9 cellular contexts compared by ENCODE assay signal in genomic region chr13:112692104-112692503, GRCh38. TPM values are rescaled to one million over a fixed set of nuclear protein-coding genes. Genes with fewer than 3 reads are reported as not detected.
A peak's percentile ranks its signal among the peaks of the same experiment; 100 is the strongest.
DNase-seq lines count a peak whose midpoint lies in the region; ATAC-seq, FAIRE-seq and TF ChIP-seq lines count a peak whose summit lies in the region.
"Had no signal": no experiment of that assay in that cellular context is flagged by ENCODE, and none has a peak within 500 bp of the region (broad histone marks: within the 10 kb centered on the region; RNA-seq: fewer than 3 reads in every experiment).

No MANE protein-coding gene starts in this region.

- peaks cover 34% of the 10 kb centered on the region for H3K79me2 ChIP-seq in KMS-11 (ENCODE audit: insufficient read depth, low read depth)
- peaks cover 6 to 63% of the 10 kb centered on the region in 2 experiments; a peak in 3 of 4 replicates for H3K79me2 ChIP-seq in H1 (ENCODE audit: control insufficient read depth in 1 of 2, insufficient read depth in 2 of 2, low read length in 2 of 2)

- H2BK12ac ChIP-seq in H1 (ENCODE audit: low read depth, low read length), result no peak overlapping the region

- H3K36me3 ChIP-seq in CD4-positive, alpha-beta memory T cell (ENCODE audit: insufficient read depth, low read length), result no peaks in the 10 kb centered on the region
- H3K36me3 ChIP-seq in KMS-11 (ENCODE audit: insufficient read depth), result no peaks in the 10 kb centered on the region
- no peaks in the 10 kb centered on the region; a peak in 1 of 8 replicates for H3K36me3 ChIP-seq in H1 (ENCODE audit: control insufficient read depth in 2 of 4, insufficient read depth in 4 of 4, low read length in 3 of 4)
- H3K36me3 ChIP-seq: MG63 had no signal

- peaks cover 5% of the 10 kb centered on the region; the same call in 1 of the 2 replicates for H3K23me2 ChIP-seq in H1 (ENCODE audit: low read depth, low read length)

- peak overlapping the region in 1 of 7 donors; percentile 87 for H3K27ac Mint-ChIP-seq in CD4-positive, alpha-beta memory T cell
- peak overlapping the region; percentile 64 for H3K27ac Mint-ChIP-seq in nephron progenitor cell

- no peak overlapping the region for H3K18ac ChIP-seq in H1 (ENCODE audit: extremely low read depth, low read length)

- no peaks in the 10 kb centered on the region for H3K27me3 Mint-ChIP-seq in CD4-positive, alpha-beta memory T cell
- H3K27me3 Mint-ChIP-seq in nephron progenitor cell (ENCODE audit: low read depth, poor library complexity), result no peaks in the 10 kb centered on the region

- H2BK20ac ChIP-seq in H1 (ENCODE audit: low read length), result no peak overlapping the region

- no peaks in the 10 kb centered on the region for H4K20me1 ChIP-seq in KMS-11 (ENCODE audit: insufficient read depth)
- peaks cover 4 to 8% of the 10 kb centered on the region in 2 experiments for H4K20me1 ChIP-seq in H1 (replicated peaks in 1 of 2; ENCODE audit: control insufficient read depth in 1 of 2, insufficient read depth in 2 of 2, low read length in 2 of 2)

- TF ChIP-seq POLR2A in H1 (IDR thresholded peaks at IDR 0.05; ENCODE audit: control extremely low read depth in 1 of 2, low read depth in 2 of 2, low read length in 2 of 2), result no peak

- peak overlapping the region; percentile 80 for H3K4me2 ChIP-seq in KMS-11
- peak overlapping the region; percentile 64 to 87 for H3K4me2 ChIP-seq in H1 (ENCODE audit: insufficient read depth in 1 of 2, low read depth in 2 of 2, low read length in 2 of 2)

- H2AFZ ChIP-seq in KMS-11 (ENCODE audit: low read depth) (no peak overlapping the region), H1 (ENCODE audit: low read length) (no peak overlapping the region)

- H2BK5ac ChIP-seq in H1 (ENCODE audit: low read depth, low read length), result no peak overlapping the region

- no peaks in the 10 kb centered on the region for H3K9me3 Mint-ChIP-seq in CD4-positive, alpha-beta memory T cell
- no peaks in the 10 kb centered on the region for H3K9me3 Mint-ChIP-seq in nephron progenitor cell

- no peak for TF ChIP-seq CTCF in KMS-11 (conservative IDR thresholded peaks at IDR 0.05; ENCODE audit: low read depth, low read length)
- TF ChIP-seq CTCF in H1 (IDR thresholded peaks at IDR 0.05; ENCODE audit: control extremely low read depth in 1 of 3, insufficient read depth in 1 of 3, low read depth in 1 of 3, low read length in 3 of 3), result no peak
- TF ChIP-seq CTCF in nephron progenitor cell (IDR thresholded peaks at IDR 0.05), result no peak

- no peaks in the 10 kb centered on the region for H3K27me3 ChIP-seq in CD4-positive, alpha-beta memory T cell (ENCODE audit: insufficient read depth, low read length)
- H3K27me3 ChIP-seq in KMS-11 (ENCODE audit: insufficient read depth, low read depth) (no peaks in the 10 kb centered on the region), H1 (replicated peaks in 1 of 4; ENCODE audit: control insufficient read depth in 3 of 4, extremely low read depth in 1 of 4, insufficient read depth in 3 of 4, low read length in 3 of 4) (peaks cover 0 to 2% (median 0%) of the 10 kb centered on the region in 4 experiments; a peak in 3 of 7 replicates)
- H3K27me3 ChIP-seq: MG63 had no signal

- no peak overlapping the region for H4K8ac ChIP-seq in H1 (ENCODE audit: extremely low read depth, insufficient read depth, low read length)

- WGBS in H1 (ENCODE audit: extremely low coverage in 1 of 2, insufficient coverage in 1 of 2, insufficient read length in 1 of 2, insufficient replicate concordance in 2 of 2, low coverage in 1 of 2, low lambda C conversion rate in 2 of 2, missing lambda C conversion rate in 1 of 2), 2 experiments, result 68% methylated on average over 11 of the region's 11 CpGs; no CpG with 5 or more reads in 1 of the 2 experiments

- 0 out of 2 replicates have a peak overlapping the region, but pooled peaks have one; percentile 28 for H2AK5ac ChIP-seq in H1 (ENCODE audit: low read depth, low read length)

- intact Hi-C loops in CD4-positive, alpha-beta memory T cell (cut with micrococcal nuclease), result loop anchor here (10.0 kb wide), 1 partner anchor 603 kb away; the partner anchor contains the start of gene LAMP1

- H3K14ac ChIP-seq in H1 (ENCODE audit: insufficient read length), result no peak overlapping the region

- no peak overlapping the region for H4K91ac ChIP-seq in H1 (replicated peaks; ENCODE audit: insufficient read length, low read length)

- no peak overlapping the region for H3K56ac ChIP-seq in H1 (replicated peaks; ENCODE audit: insufficient read length, low read depth, low read length)

- 0 out of 2 replicates have a peak overlapping the region, but pooled peaks have one; percentile 26 for H2BK15ac ChIP-seq in H1 (ENCODE audit: low read length)

- no peak overlapping the region for H3K9ac ChIP-seq in KMS-11
- peak overlapping the region in 3 of 4 experiments; percentile 12 to 32 (median 29); a peak in 3 of 7 replicates for H3K9ac ChIP-seq in H1 (replicated peaks in 1 of 4; ENCODE audit: extremely low read depth in 1 of 4, low read depth in 3 of 4, low read length in 3 of 4)

- TF ChIP-seq RAD21 in H1 (IDR thresholded peaks at IDR 0.05 in 1 of 2, conservative IDR thresholded peaks at IDR 0.05 in 1 of 2; ENCODE audit: low read depth in 2 of 2, low read length in 2 of 2), result no peak

- no peak overlapping the region for H3K4me3 ChIP-seq in CD4-positive, alpha-beta memory T cell (ENCODE audit: low read length in 2 of 2)
- no peak overlapping the region for H3K4me3 ChIP-seq in KMS-11 (IDR thresholded peaks at IDR 0.05; ENCODE audit: insufficient read depth, low read depth, low read length)
- peak overlapping the region; percentile 48 to 79 (median 72); a peak in 7 of 8 replicates for H3K4me3 ChIP-seq in H1 (ENCODE audit: extremely low read depth in 1 of 4, insufficient read depth in 2 of 4, low read depth in 3 of 4, low read length in 4 of 4)

- ATAC-seq in GM21423 (IDR thresholded peaks at IDR 0.05; ENCODE audit: unreplicated experiment), result no peak
- ATAC-seq in GM21360 (IDR thresholded peaks at IDR 0.05; ENCODE audit: unreplicated experiment), result no peak

- no peak overlapping the region for H3K23ac ChIP-seq in H1 (ENCODE audit: insufficient read length)

- no peak overlapping the region for H3K27ac ChIP-seq in CD4-positive, alpha-beta memory T cell (ENCODE audit: low read depth, low read length)
- H3K27ac ChIP-seq in KMS-11 (no peak overlapping the region), H1 (ENCODE audit: low read depth, low read length) (no peak overlapping the region)

- no peak for TF ChIP-seq EP300 in H1 (IDR thresholded peaks at IDR 0.05; ENCODE audit: borderline replicate concordance in 1 of 2, low read depth in 2 of 2, low read length in 2 of 2)

- CTCF ChIA-PET in CD4-positive, alpha-beta memory T cell (lab: Charles Lee; ENCODE audit: partially characterized antibody), result no interaction called here
- CTCF ChIA-PET in H1 (lab: Charles Lee; ENCODE audit: partially characterized antibody), result interaction anchor here (1.5 kb wide), 1 partner anchor 41 kb away, joined by 3 read pairs; no protein-coding TSS in a partner anchor

- H2BK120ac ChIP-seq in H1 (replicated peaks; ENCODE audit: low read depth, low read length), result no peak overlapping the region

- POLR2A ChIA-PET in CD4-positive, alpha-beta memory T cell (lab: Charles Lee; ENCODE audit: partially characterized antibody), result no interaction called here
- POLR2A ChIA-PET in H1 (lab: Charles Lee; ENCODE audit: partially characterized antibody), result interaction anchor here (0.8 to 1.9 kb wide), 3 partner anchors 15 to 70 kb away, joined by 3 to 5 read pairs (median 4); no protein-coding TSS in a partner anchor

- no peak for FAIRE-seq in H1 (lab: Jason Lieb, UNC)

- H3K4me1 ChIP-seq in CD4-positive, alpha-beta memory T cell (ENCODE audit: insufficient read depth, low read length), result peaks cover 44% of the 10 kb centered on the region
- H3K4me1 ChIP-seq in KMS-11 (ENCODE audit: low read depth, poor library complexity, severe bottlenecking) (peaks cover 9% of the 10 kb centered on the region), H1 (replicated peaks in 1 of 4; ENCODE audit: control insufficient read depth in 3 of 4, insufficient read depth in 4 of 4, low read length in 3 of 4) (peaks cover 3 to 31% (median 18%) of the 10 kb centered on the region in 4 experiments)

- peaks cover 44 to 74% (median 56%) of the 10 kb centered on the region in 4 donors for H3K4me1 Mint-ChIP-seq in CD4-positive, alpha-beta memory T cell
- peaks cover 58% of the 10 kb centered on the region for H3K4me1 Mint-ChIP-seq in nephron progenitor cell

- H4K5ac ChIP-seq in H1 (ENCODE audit: insufficient read length, low read depth, low read length), result no peak overlapping the region

- H3K4ac ChIP-seq in H1 (replicated peaks; ENCODE audit: insufficient read length, low read depth, low read length), result no peak overlapping the region

- peak overlapping the region; percentile 55 to 93 (median 91) for H3K4me3 Mint-ChIP-seq in CD4-positive, alpha-beta memory T cell
- H3K4me3 Mint-ChIP-seq in nephron progenitor cell, result peak overlapping the region; percentile 95

- H3K36me3 Mint-ChIP-seq in CD4-positive, alpha-beta memory T cell, result peaks cover 0 to 10% of the 10 kb centered on the region in 2 donors
- peaks cover 6% of the 10 kb centered on the region for H3K36me3 Mint-ChIP-seq in nephron progenitor cell (ENCODE audit: low read depth)

- no peak for DNase-seq in CD4-positive, alpha-beta memory T cell
- DNase-seq in H1 (ENCODE audit: low read depth in 1 of 2, low spot score in 2 of 2) (no peak), nephron progenitor cell (no peak), NCI-H146 (lab: John Stamatoyannopoulos, UW) (no peak)
- no peak for DNase-seq in stimulated activated naive CD4-positive, alpha-beta T cell treated with Interleukin-2 at 50 U/mL for 16 hours (lab: John Stamatoyannopoulos, UW)
- DNase-seq: MG63 had no signal

- H3K79me1 ChIP-seq in H1 (ENCODE audit: low read depth, low read length), result peaks cover 16% of the 10 kb centered on the region

- H3K9me3 ChIP-seq in CD4-positive, alpha-beta memory T cell (ENCODE audit: control insufficient read depth in 1 of 2, low read length in 2 of 2), result no peaks in the 10 kb centered on the region
- no peaks in the 10 kb centered on the region for H3K9me3 ChIP-seq in H1 (ENCODE audit: insufficient read depth in 2 of 2, low read depth in 1 of 2, low read length in 1 of 2)
- H3K9me3 ChIP-seq: MG63 had no signal

TF ChIP-seq in H1, 55 proteins besides CTCF, POLR2A, EP300 and RAD21 (continues in another document):
- TF ChIP-seq CBX5 (IDR thresholded peaks at IDR 0.05; ENCODE audit: low read depth, low read length), result no peak
- no peak for TF ChIP-seq CHD2 (IDR thresholded peaks at IDR 0.05; ENCODE audit: low read length)

RNA-seq across cellular contexts. Expression of gene ATP11A, which starts 2.3 kb away (rescaled TPM):
- total RNA-seq in CD4-positive, alpha-beta memory T cell, result 10 to 100 TPM; 50.2 to 50.5 TPM
- 10 to 100 TPM in 1 of 2 donors, 1 to 10 TPM in 1; 1.1 to 11.2 TPM for polyA plus RNA-seq in CD4-positive, alpha-beta memory T cell
- 72.9 and 78.5 TPM in 2 replicates for total RNA-seq in H1 (2021; fragmentation: NEBNext Ultra II Directional; extraction: Animal tissue kit (Norgen Biotek cat#: 25700))
- 28.8 and 30.7 TPM in 2 replicates for polyA plus RNA-seq in H1 (2011; rRNA removed)
- polyA plus RNA-seq in H1 (2011; cell fraction: cytosol; rRNA removed), result 14.9 TPM
- polyA plus RNA-seq in H1 (2011; cell fraction: nucleus; rRNA removed), result 83.2 TPM
- 31.1 to 42.5 TPM (median 35.7 TPM) in 4 replicates for polyA plus RNA-seq in H1 (2012, experiment 1 of 2)
- polyA plus RNA-seq in H1 (2012, experiment 2 of 2), result 4.6 TPM
- 30.6 TPM for polyA plus RNA-seq in H1 (2013, experiment 1 of 2)
- polyA plus RNA-seq in H1 (2013, experiment 2 of 2), result 28.1 TPM
- 35.6 and 46.4 TPM in 2 replicates for polyA minus RNA-seq in H1 (2011; rRNA and poly(A)+ RNA removed)
- polyA minus RNA-seq in H1 (2011; cell fraction: cytosol; rRNA and poly(A)+ RNA removed), result 49.0 TPM
- 68.1 TPM for polyA minus RNA-seq in H1 (2011; cell fraction: nucleus; rRNA and poly(A)+ RNA removed)

Comparison
In these comparisons a context has a peak if more than half of its experiments do, and no peak if none do; other contexts are left out.
1. H3K4me3 ChIP-seq: peak in H1 (4 of 4); none in CD4-positive, alpha-beta memory T cell (0 of 2) and KMS-11 (single experiment).